10 cellular contexts compared by ENCODE assay signal in genomic region chr20:50187403-50188051, GRCh38. TPM values are rescaled to one million over a fixed set of nuclear protein-coding genes. Genes with fewer than 3 reads are reported as not detected.
DNase-seq lines count a peak whose midpoint lies in the region; ATAC-seq and TF ChIP-seq lines count a peak whose summit lies in the region.
"Had no signal": no experiment of that assay in that cellular context is flagged by ENCODE, and none has a peak within 500 bp of the region (broad histone marks: within the 10 kb centered on the region; RNA-seq: fewer than 3 reads in every experiment).

No MANE protein-coding gene starts in this region.

- H3K4me1 Mint-ChIP-seq in Caco-2 (ENCODE audit: low read depth, unreplicated experiment), result peaks cover 32% of the 10 kb centered on the region

- H3K4me1 ChIP-seq in Caco-2, result peaks cover 31% of the 10 kb centered on the region
- H3K4me1 ChIP-seq in colonic mucosa, result no peaks in the 10 kb centered on the region

- DNase-seq in Caco-2 (peak; percentile 82 to 83), NB4 (ENCODE audit: low read depth) (peak; percentile 73), colonic mucosa (peak; percentile 66), omental fat pad (ENCODE audit: low spot score) (no peak), GM19240 (ENCODE audit: insufficient read length, low spot score) (no peak), germinal center (ENCODE audit: low spot score) (no peak)
- DNase-seq: activated CD4-positive, alpha-beta T cell treated with anti-CD3 and anti-CD28 coated beads for 48 hours; stimulated activated naive CD4-positive, alpha-beta T cell had no signal

- intact Hi-C loops in Caco-2 (cut with micrococcal nuclease; ENCODE audit: unreplicated experiment), result loop anchor here (2.0 to 5.0 kb wide), 3 partner anchors 157 to 601 kb away; no protein-coding TSS in a partner anchor
- intact Hi-C loops in colonic mucosa (cut with DNase I), result loop anchor here (2.0 to 10.0 kb wide), 3 partner anchors 273 to 547 kb away; partner anchors contain the start of gene PARD6B

- POLR2A ChIA-PET in Caco-2 (lab: Charles Lee), result interaction anchor here (0.6 to 1.5 kb wide), 6 partner anchors 21 to 323 kb away, joined by 3 to 8 read pairs (median 4); partner anchors contain the start of genes PEDS1 and PTPN1

- ATAC-seq in omental fat pad (ENCODE audit: low FRiP score) (peak; percentile 8), HG03280 (IDR thresholded peaks at IDR 0.05; ENCODE audit: unreplicated experiment) (no peak), GM21367 (IDR thresholded peaks at IDR 0.05; ENCODE audit: unreplicated experiment) (no peak)

- BruUV-seq in Caco-2 (replicated peaks; lab: Mats Ljungman, UMichigan), result no TSS peak

- CTCF ChIA-PET in Caco-2 (lab: Charles Lee), result interaction anchor here (0.5 to 5.5 kb wide), 28 partner anchors 9 to 943 kb away, joined by 3 to 31 read pairs (median 4); partner anchors contain the start of gene PEDS1

- no peaks in the 10 kb centered on the region for H3K27me3 Mint-ChIP-seq in Caco-2 (ENCODE audit: insufficient read depth, unreplicated experiment)

- H3K4me3 ChIP-seq in Caco-2 (ENCODE audit: low read depth, low read length), result no peak overlapping the region
- no peak overlapping the region for H3K4me3 ChIP-seq in NB4 (ENCODE audit: low read depth, low read length)
- no peak overlapping the region for H3K4me3 ChIP-seq in colonic mucosa

- H3K27ac Mint-ChIP-seq in Caco-2 (ENCODE audit: unreplicated experiment), result peak overlapping the region; percentile 29

- H3K9me3 ChIP-seq in Caco-2 (no peaks in the 10 kb centered on the region), colonic mucosa (no peaks in the 10 kb centered on the region)

- H3K27ac ChIP-seq in colonic mucosa, result no peak overlapping the region

- peaks cover 43% of the 10 kb centered on the region for H3K36me3 Mint-ChIP-seq in Caco-2 (ENCODE audit: insufficient read depth, unreplicated experiment)

- no peak for TF ChIP-seq CTCF in Caco-2 (IDR thresholded peaks at IDR 0.05; ENCODE audit: insufficient read depth in 1 of 2, low read depth in 1 of 2, low read length in 1 of 2, severe bottlenecking in 1 of 2, unreplicated experiment in 1 of 2)
- no peak for TF ChIP-seq CTCF in NB4 (IDR thresholded peaks at IDR 0.05; ENCODE audit: low read depth, low read length)
- no peak for TF ChIP-seq CTCF in colonic mucosa (IDR thresholded peaks at IDR 0.05)
- no peak for TF ChIP-seq CTCF in omental fat pad (IDR thresholded peaks at IDR 0.05)

- TF ChIP-seq POLR2A in NB4 (IDR thresholded peaks at IDR 0.05; ENCODE audit: extremely low read depth, insufficient read length), result no peak

- H3K4me3 Mint-ChIP-seq in Caco-2 (ENCODE audit: unreplicated experiment), result no peak overlapping the region

- H3K27me3 ChIP-seq in Caco-2 (replicated peaks; ENCODE audit: control insufficient read depth, insufficient read depth, low read length) (no peaks in the 10 kb centered on the region), colonic mucosa (no peaks in the 10 kb centered on the region)

- no peaks in the 10 kb centered on the region for H3K9me3 Mint-ChIP-seq in Caco-2 (ENCODE audit: unreplicated experiment)

- H3K36me3 ChIP-seq in Caco-2 (ENCODE audit: control insufficient read depth, insufficient read depth, low read length) (no peaks in the 10 kb centered on the region), colonic mucosa (no peaks in the 10 kb centered on the region)

- no peak overlapping the region for H3K9ac ChIP-seq in colonic mucosa (ENCODE audit: low read depth in 2 of 2, low read length in 2 of 2)

RNA-seq across cellular contexts. Expression of gene CEBPB, which starts 3.1 kb away (rescaled TPM):
- total RNA-seq in Caco-2 (2022) (160 and 183 TPM in 2 replicates), colonic mucosa (10 to 100 TPM; 32.0 to 34.0 TPM), omental fat pad (100 to 1,000 TPM; 158 to 345 (median 227) TPM)

RNA-seq across cellular contexts. Expression of gene PEDS1, which starts 34.0 kb away (rescaled TPM):
- total RNA-seq in Caco-2 (2022) (78.3 and 84.1 TPM in 2 replicates), colonic mucosa (10 to 100 TPM; 23.1 to 29.1 TPM), omental fat pad (10 to 100 TPM; 20.8 to 61.5 (median 29.0) TPM)

Comparison
In these comparisons a context has a peak if more than half of its experiments do, and no peak if none do; other contexts are left out.
1. DNase-seq: peak in Caco-2 (2 of 2), NB4 (single experiment) and colonic mucosa (single experiment); none in omental fat pad (single experiment), GM19240 (single experiment) and germinal center (single experiment).